Comparison of ENCODE assay signal across 8 cellular contexts in genomic region chr6:157483770-157484169, GRCh38.
"Had no signal": no experiment of that assay in that cellular context is flagged by ENCODE, and none has a peak within 500 bp of the region (broad histone marks: within the 10 kb centered on the region; RNA-seq: fewer than 3 reads in every experiment).

No MANE protein-coding gene starts in this region.

- DNase-seq: IMR-90, Karpas-422, KBM-7, KG1 had no signal

- H3K4me2 ChIP-seq: KMS-11 had no signal

- H3K9ac ChIP-seq: KMS-11 had no signal

- H3K27ac ChIP-seq: HL-60, KMS-11 had no signal

- ATAC-seq: HepG2 had no signal

- FAIRE-seq: HepG2, HTR-8/SVneo had no signal
